In genomic region chr16:2472488-2472864, GRCh38 we compare ENCODE assay signal across 19 cellular contexts. TPM values are rescaled to one million over a fixed set of nuclear protein-coding genes. Genes with fewer than 3 reads are reported as not detected.
A peak's percentile ranks its signal among the peaks of the same experiment; 100 is the strongest.
DNase-seq lines count a peak whose midpoint lies in the region; ATAC-seq and TF ChIP-seq lines count a peak whose summit lies in the region.
"Had no signal": no experiment of that assay in that cellular context is flagged by ENCODE, and none has a peak within 500 bp of the region (broad histone marks: within the 10 kb centered on the region; RNA-seq: fewer than 3 reads in every experiment).

No MANE protein-coding gene starts in this region.

- peaks cover 38% of the 10 kb centered on the region for H3K4me1 ChIP-seq in Caco-2
- peaks cover 36% of the 10 kb centered on the region for H3K4me1 ChIP-seq in psoas muscle
- H3K4me1 ChIP-seq in trophoblast cell (ENCODE audit: control insufficient read depth in 1 of 2, insufficient read depth in 2 of 2, low read length in 2 of 2): peaks cover 33 to 38% of the 10 kb centered on the region in 2 experiments

- H3K4me3 ChIP-seq in Caco-2 (ENCODE audit: low read depth, low read length) (no peak overlapping the region), psoas muscle (no peak overlapping the region), trophoblast cell (ENCODE audit: low read depth, low read length) (no peak overlapping the region)
- H3K4me3 ChIP-seq: heart left ventricle, lung had no signal

- H2BK5ac ChIP-seq in trophoblast cell (ENCODE audit: low read depth, low read length, poor library complexity): no peak overlapping the region

- no peaks in the 10 kb centered on the region for H3K36me3 ChIP-seq in Caco-2 (ENCODE audit: control insufficient read depth, insufficient read depth, low read length)
- no peaks in the 10 kb centered on the region for H3K36me3 ChIP-seq in psoas muscle (ENCODE audit: insufficient read depth in 1 of 2, low read depth in 1 of 2)
- H3K36me3 ChIP-seq in trophoblast cell (ENCODE audit: control insufficient read depth in 1 of 2, insufficient read depth in 2 of 2, low read length in 2 of 2): no peaks in the 10 kb centered on the region
- H3K36me3 ChIP-seq: ascending aorta, heart left ventricle, vagina had no signal

- no peak overlapping the region for H4K8ac ChIP-seq in trophoblast cell (ENCODE audit: low read depth, low read length)

- no peak for ATAC-seq in WTC11
- ATAC-seq in psoas muscle: no peak
- ATAC-seq: heart left ventricle had no signal

- H3K27ac Mint-ChIP-seq in Caco-2 (ENCODE audit: unreplicated experiment) (no peak overlapping the region), WTC11 (no peak overlapping the region), nephron (no peak overlapping the region)
- H3K27ac Mint-ChIP-seq: endodermal cell had no signal

- H3K27me3 ChIP-seq in Caco-2 (replicated peaks; ENCODE audit: control insufficient read depth, insufficient read depth, low read length) (no peaks in the 10 kb centered on the region), psoas muscle (ENCODE audit: insufficient read depth in 3 of 3, low read length in 2 of 3) (peaks cover 0 to 42% (median 3%) of the 10 kb centered on the region in 3 donors), trophoblast cell (ENCODE audit: insufficient read depth, low read length) (peaks cover 58% of the 10 kb centered on the region)

- H3K9ac ChIP-seq in trophoblast cell (ENCODE audit: low read length): no peak overlapping the region

- H2BK120ac ChIP-seq in trophoblast cell (ENCODE audit: insufficient read depth, low read length, poor library complexity): no peak overlapping the region

- no peak overlapping the region for H4K91ac ChIP-seq in trophoblast cell (ENCODE audit: low read depth, low read length)

- H4K12ac ChIP-seq in trophoblast cell (ENCODE audit: low read depth, low read length): no peak overlapping the region

- peaks cover 9% of the 10 kb centered on the region for H3K79me2 ChIP-seq in trophoblast cell (ENCODE audit: control insufficient read depth, insufficient read depth, low read length, poor library complexity)

- no peaks in the 10 kb centered on the region for H3K9me3 ChIP-seq in Caco-2
- no peaks in the 10 kb centered on the region for H3K9me3 ChIP-seq in psoas muscle
- peaks cover 7% of the 10 kb centered on the region for H3K9me3 ChIP-seq in trophoblast cell (ENCODE audit: insufficient read depth, low read depth, low read length)
- H3K9me3 ChIP-seq: ascending aorta, heart left ventricle, vagina had no signal

- DNase-seq in Caco-2 (no peak), WTC11 (ENCODE audit: low spot score) (no peak), psoas muscle (no peak), trophoblast cell (no peak), NCI-H2107 treated with DMSO at 0.1 percent for 48 hours (lab: John Stamatoyannopoulos, UW; ENCODE audit: unreplicated experiment) (no peak)
- DNase-seq: activated CD4-positive, alpha-beta T cell treated with anti-CD3 and anti-CD28 coated beads, Interleukin-2, amount 50 U/mL, for 1 hour; endodermal cell; GDM1; KG1; NCI-H1048; NCI-H2029 treated with DMSO at 0.1 percent for 48 hours; NCI-H510A; stimulated activated CD4-positive, alpha-beta T cell treated with anti-CD3 and anti-CD28 coated beads, Interleukin-4, amount 100 ng/mL, for 1 hour had no signal

- H3K27ac ChIP-seq in psoas muscle (no peak overlapping the region), trophoblast cell (ENCODE audit: low read depth, low read length) (no peak overlapping the region)
- H3K27ac ChIP-seq: ascending aorta, heart left ventricle, vagina had no signal

- CTCF ChIA-PET in Caco-2 (lab: Charles Lee): no interaction called here
- CTCF ChIA-PET in WTC11 (lab: Charles Lee): interaction anchor here (1.5 to 5.9 kb wide), 3 partner anchors 29 to 41 kb away, joined by 4 to 57 read pairs (median 53); partner anchors contain the start of gene ATP6V0C

- no peak overlapping the region for H2BK12ac ChIP-seq in trophoblast cell (ENCODE audit: low read length)

- H3K4me1 Mint-ChIP-seq in Caco-2 (ENCODE audit: low read depth, unreplicated experiment) (peaks cover 11% of the 10 kb centered on the region), WTC11 (peaks cover 20% of the 10 kb centered on the region), nephron (peaks cover 30% of the 10 kb centered on the region)

- no peak overlapping the region for H3K4ac ChIP-seq in trophoblast cell (ENCODE audit: low read depth, low read length)

- no TSS peak for BruUV-seq in Caco-2 (replicated peaks; lab: Mats Ljungman, UMichigan)

- no peak overlapping the region for H2AFZ ChIP-seq in trophoblast cell (ENCODE audit: insufficient read depth, low read length, poor library complexity)

- H3K27me3 Mint-ChIP-seq in Caco-2 (ENCODE audit: insufficient read depth, unreplicated experiment) (no peaks in the 10 kb centered on the region), WTC11 (ENCODE audit: low read depth) (peaks cover 41% of the 10 kb centered on the region), nephron (ENCODE audit: low read depth) (peaks cover 9% of the 10 kb centered on the region)

- H3K79me1 ChIP-seq in trophoblast cell (ENCODE audit: low read length): peaks cover 8% of the 10 kb centered on the region

- H3K4me3 Mint-ChIP-seq in Caco-2 (ENCODE audit: unreplicated experiment) (peak overlapping the region; percentile 45), WTC11 (peak overlapping the region; percentile 62), nephron (peak overlapping the region in 2 of 3 experiments; percentile 78 to 85)

- POLR2A ChIA-PET in Caco-2 (lab: Charles Lee): no interaction called here
- POLR2A ChIA-PET in WTC11 (lab: Charles Lee): interaction anchor here (0.6 kb wide), 1 partner anchor 12 kb away, joined by 3 read pairs; the partner anchor contains the start of gene TEDC2

- H3K4me2 ChIP-seq in trophoblast cell (ENCODE audit: low read length): no peak overlapping the region

- intact Hi-C loops in Caco-2 (cut with micrococcal nuclease; ENCODE audit: unreplicated experiment) (no loop called here), psoas muscle (cut with DNase I) (no loop called here)

- no peak overlapping the region for H3K14ac ChIP-seq in trophoblast cell (ENCODE audit: low read length)

- H3K36me3 Mint-ChIP-seq in Caco-2 (ENCODE audit: insufficient read depth, unreplicated experiment) (peaks cover 10% of the 10 kb centered on the region), WTC11 (no peaks in the 10 kb centered on the region), nephron (ENCODE audit: low read depth) (no peaks in the 10 kb centered on the region)

- H3K9me3 Mint-ChIP-seq in Caco-2 (ENCODE audit: unreplicated experiment) (no peaks in the 10 kb centered on the region), WTC11 (no peaks in the 10 kb centered on the region), nephron (no peaks in the 10 kb centered on the region)
- H3K9me3 Mint-ChIP-seq: endodermal cell had no signal

- TF ChIP-seq CTCF in Caco-2 (IDR thresholded peaks at IDR 0.05; ENCODE audit: insufficient read depth in 1 of 2, low read depth in 1 of 2, low read length in 1 of 2, severe bottlenecking in 1 of 2, unreplicated experiment in 1 of 2) (no peak), WTC11 (IDR thresholded peaks at IDR 0.05) (no peak), nephron (IDR thresholded peaks at IDR 0.05; ENCODE audit: unreplicated experiment in 3 of 3) (no peak), psoas muscle (IDR thresholded peaks at IDR 0.05) (no peak)

- H3K18ac ChIP-seq in trophoblast cell (ENCODE audit: low read length): no peak overlapping the region

- WGBS in psoas muscle, 3 donors: 91 to 93% (median 92%) methylated on average over 24 to 27 of the region's 27 CpGs
- no CpG with 5 or more reads among the region's 27 CpGs for WGBS in trophoblast cell (ENCODE audit: extremely low coverage, insufficient coverage, insufficient read length)

- no peak overlapping the region for H2AK5ac ChIP-seq in trophoblast cell (ENCODE audit: low read length)

- H3K23ac ChIP-seq in trophoblast cell (ENCODE audit: low read length): no peak overlapping the region

TF ChIP-seq in WTC11, 78 proteins besides CTCF, POLR2A, EP300 and RAD21:
- TF ChIP-seq FOXP1 (CRISPR knock-in tag; IDR thresholded peaks at IDR 0.05; ENCODE audit: borderline replicate concordance): 0 out of 2 replicates have a peak, but pooled peaks have one; percentile 7
- TF ChIP-seq NFE2L1 (CRISPR knock-in tag; IDR thresholded peaks at IDR 0.05): no peak
TF ChIP-seq in WTC11: peak in this region for 1.

RNA-seq across cellular contexts. Expression of gene NTN3, which starts 1.4 kb away (rescaled TPM):
- total RNA-seq in Caco-2 (2022) (0.30 and 0.39 TPM in 2 replicates), WTC11 (2021) (0.82 to 0.92 TPM (median 0.89 TPM) in 3 replicates), psoas muscle (under 1 TPM in 3 of 4 donors, not detected in 1; 0.13 to 0.20 (median 0.14) TPM)
- polyA plus RNA-seq in psoas muscle: under 1 TPM in 1 of 3 donors, not detected in 2; 0.01 TPM
- polyA plus RNA-seq in trophoblast cell (2013): 0.03 and 0.04 TPM in 2 replicates
- total RNA-seq: ascending aorta, myocyte, vagina had no signal
- polyA plus RNA-seq: heart left ventricle had no signal

RNA-seq across cellular contexts. Expression of gene TBC1D24, which starts 2.5 kb away (rescaled TPM):
- 20.8 and 22.6 TPM in 2 replicates for total RNA-seq in Caco-2 (2022)
- 17.3 to 21.0 TPM (median 17.8 TPM) in 3 replicates for total RNA-seq in WTC11 (2021)
- total RNA-seq in psoas muscle: 1 to 10 TPM; 6.0 to 8.9 (median 6.5) TPM
- 1 to 10 TPM; 3.2 to 5.4 (median 4.8) TPM for polyA plus RNA-seq in psoas muscle
- 4.0 TPM in 2 replicates for polyA plus RNA-seq in trophoblast cell (2013)

RNA-seq across cellular contexts. Expression of gene TEDC2, which starts 12.6 kb away (rescaled TPM):
- total RNA-seq in Caco-2 (2022): 29.0 and 30.6 TPM in 2 replicates
- total RNA-seq in WTC11 (2021): 51.7 to 61.6 TPM (median 51.9 TPM) in 3 replicates
- total RNA-seq in psoas muscle: 1 to 10 TPM in 1 of 4 donors, under 1 TPM in 3; 0.25 to 1.1 (median 0.47) TPM
- polyA plus RNA-seq in psoas muscle: 1 to 10 TPM in 2 of 3 donors, under 1 TPM in 1; 0.34 to 3.0 (median 1.2) TPM
- polyA plus RNA-seq in trophoblast cell (2013): 9.0 and 9.9 TPM in 2 replicates
- total RNA-seq: ascending aorta had no signal

RNA-seq across cellular contexts. Expression of gene ATP6V0C, which starts 41.3 kb away (rescaled TPM):
- 200 and 204 TPM in 2 replicates for total RNA-seq in Caco-2 (2022)
- 193 to 212 TPM (median 193 TPM) in 3 replicates for total RNA-seq in WTC11 (2021)
- 100 to 1,000 TPM; 116 to 193 (median 182) TPM for total RNA-seq in psoas muscle
- 100 to 1,000 TPM; 165 to 241 (median 174) TPM for polyA plus RNA-seq in psoas muscle
- 722 and 724 TPM in 2 replicates for polyA plus RNA-seq in trophoblast cell (2013)

RNA-seq across cellular contexts. Expression of gene CCNF, which starts 43.2 kb away (rescaled TPM):
- total RNA-seq in Caco-2 (2022) (48.7 and 52.4 TPM in 2 replicates), WTC11 (2021) (53.5 to 65.7 TPM (median 54.7 TPM) in 3 replicates), psoas muscle (1 to 10 TPM; 1.2 to 1.8 (median 1.7) TPM)
- polyA plus RNA-seq in psoas muscle: 1 to 10 TPM; 1.1 to 2.3 (median 1.7) TPM
- polyA plus RNA-seq in trophoblast cell (2013): 15.0 and 15.3 TPM in 2 replicates

Comparison
In these comparisons a context has a peak if more than half of its experiments do, and no peak if none do; other contexts are left out.
1. RNA of gene TEDC2, which starts 12.6 kb away (total RNA-seq): 51.7 to 61.6 TPM in WTC11 and 29.0 to 30.6 TPM in Caco-2; 0.25 to 1.1 TPM in psoas muscle; every median in the first group is over 10 times any median in the second.
2. Peak in every context shown above with its lines, with median percentiles within 50 percentile points of each other: H3K4me3 Mint-ChIP-seq.